ENCODE assay signal across 17 cellular contexts in the genomic region with DNA sequence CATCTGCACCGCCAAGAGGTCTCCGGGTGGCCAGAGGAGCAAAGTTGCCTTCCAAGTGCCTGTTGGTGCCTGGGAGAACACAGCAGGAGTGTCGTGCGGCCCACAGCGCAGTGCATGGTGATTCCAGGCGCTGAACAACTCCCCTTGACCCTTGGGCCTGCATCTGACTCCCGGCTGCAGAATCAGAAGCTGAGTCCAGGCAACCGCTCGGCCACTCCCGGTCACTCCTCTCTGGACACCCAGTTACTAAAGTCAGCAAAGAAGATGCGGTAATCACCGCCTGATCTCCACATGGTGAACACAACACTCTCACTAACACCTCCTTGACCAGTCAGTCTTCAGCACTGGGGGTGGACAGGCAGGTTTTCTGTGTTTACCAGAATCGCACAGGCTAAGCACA. TPM values are rescaled to one million over a fixed set of nuclear protein-coding genes. Genes with fewer than 3 reads are reported as not detected.
A peak's percentile ranks its signal among the peaks of the same experiment; 100 is the strongest.
DNase-seq lines count a peak whose midpoint lies in the region; ATAC-seq and TF ChIP-seq lines count a peak whose summit lies in the region.
"Had no signal": no experiment of that assay in that cellular context is flagged by ENCODE, and none has a peak within 500 bp of the region (broad histone marks: within the 10 kb centered on the region; RNA-seq: fewer than 3 reads in every experiment).

No MANE protein-coding gene starts in this region.

- no peaks in the 10 kb centered on the region for H3K9me3 Mint-ChIP-seq in stimulated activated effector memory CD8-positive, alpha-beta T cell treated with anti-CD3 and anti-CD28 coated beads, Interleukin-12 subunit alpha, Interleukin-12 subunit beta, amount 100 ng/mL, for 72 hours
- H3K9me3 Mint-ChIP-seq: CD4-positive, alpha-beta memory T cell had no signal

- peak overlapping the region; percentile 85 for H2BK5ac ChIP-seq in mesendoderm (ENCODE audit: low read length)

- no CpG with 5 or more reads among the region's 13 CpGs for WGBS in mesendoderm (ENCODE audit: extremely low coverage, insufficient coverage, low lambda C conversion rate)

- H3K56ac ChIP-seq in mesendoderm (ENCODE audit: low read length), result peak overlapping the region; percentile 69

- no peak overlapping the region for H3K4ac ChIP-seq in mesendoderm (ENCODE audit: low read depth, low read length)

- DNase-seq in mesendoderm (no peak), Kasumi-1 (lab: John Stamatoyannopoulos, UW) (no peak), GF-D8 (lab: John Stamatoyannopoulos, UW) (no peak), WERI-Rb-1 (no peak)
- no peak for DNase-seq in stimulated activated effector memory CD8-positive, alpha-beta T cell treated with anti-CD3 and anti-CD28 coated beads, Interleukin-12 subunit alpha, Interleukin-12 subunit beta, amount 100 ng/mL, for 72 hours (ENCODE audit: low spot score in 2 of 2)
- DNase-seq: ACHN; CD4-positive, alpha-beta memory T cell; DMS153; DMS79; H9; IMR-90 had no signal

- H3K36me3 ChIP-seq in mesendoderm (ENCODE audit: control insufficient read depth, insufficient read depth, low read length) (peaks cover 3% of the 10 kb centered on the region), WERI-Rb-1 (peaks cover 12% of the 10 kb centered on the region)

- no peak overlapping the region for H3K4me3 ChIP-seq in mesendoderm (ENCODE audit: low read length)
- no peak overlapping the region for H3K4me3 ChIP-seq in WERI-Rb-1 (ENCODE audit: low read depth, low read length)
- H3K4me3 ChIP-seq: GM12878, K562 had no signal

- H3K18ac ChIP-seq in mesendoderm (ENCODE audit: low read length), result no peak overlapping the region

- H3K27ac ChIP-seq in C4-2B (peak overlapping the region; percentile 44), VCaP (peak overlapping the region; percentile 40), mesendoderm (ENCODE audit: low read depth, low read length) (no peak overlapping the region), WERI-Rb-1 (no peak overlapping the region)

- H3K4me2 ChIP-seq in mesendoderm (ENCODE audit: low read length), result no peak overlapping the region

- peaks cover under 1% of the 10 kb centered on the region for H3K79me2 ChIP-seq in mesendoderm (ENCODE audit: control insufficient read depth, insufficient read depth, low read length)

- H3K27me3 ChIP-seq in mesendoderm (ENCODE audit: insufficient read depth, low read length, poor library complexity) (no peaks in the 10 kb centered on the region), WERI-Rb-1 (ENCODE audit: insufficient read depth, low read depth, severe bottlenecking) (no peaks in the 10 kb centered on the region)

- H3K27ac Mint-ChIP-seq in stimulated activated effector memory CD8-positive, alpha-beta T cell treated with anti-CD3 and anti-CD28 coated beads, Interleukin-12 subunit alpha, Interleukin-12 subunit beta, amount 100 ng/mL, for 72 hours, result peak overlapping the region; percentile 52
- H3K27ac Mint-ChIP-seq: CD4-positive, alpha-beta memory T cell; H9 had no signal

- H3K4me3 Mint-ChIP-seq in stimulated activated effector memory CD8-positive, alpha-beta T cell treated with anti-CD3 and anti-CD28 coated beads, Interleukin-12 subunit alpha, Interleukin-12 subunit beta, amount 100 ng/mL, for 72 hours, result no peak overlapping the region
- H3K4me3 Mint-ChIP-seq: CD14-positive monocyte, H9 had no signal

- H2BK15ac ChIP-seq in mesendoderm (replicated peaks; ENCODE audit: low read depth), result no peak overlapping the region

- no peak overlapping the region for H4K5ac ChIP-seq in mesendoderm (ENCODE audit: low read length)

- peak overlapping the region; percentile 8 for H3K9ac ChIP-seq in mesendoderm (ENCODE audit: low read length)

- no peak for TF ChIP-seq CTCF in C4-2B (conservative IDR thresholded peaks at IDR 0.05)
- no peak for TF ChIP-seq CTCF in VCaP (conservative IDR thresholded peaks at IDR 0.05)
- TF ChIP-seq CTCF in WERI-Rb-1 (IDR thresholded peaks at IDR 0.05; ENCODE audit: low read depth, low read length), result no peak

- no peak overlapping the region for H4K8ac ChIP-seq in mesendoderm (ENCODE audit: low read depth, low read length)

- no peak overlapping the region for H2AK5ac ChIP-seq in mesendoderm (ENCODE audit: low read length)

- ATAC-seq in stimulated activated effector memory CD8-positive, alpha-beta T cell treated with anti-CD3 and anti-CD28 coated beads, Interleukin-12 subunit alpha, Interleukin-12 subunit beta, amount 100 ng/mL, for 72 hours, result no peak
- ATAC-seq: GM12878, K562 had no signal

- peaks cover 7% of the 10 kb centered on the region for H3K4me1 Mint-ChIP-seq in stimulated activated effector memory CD8-positive, alpha-beta T cell treated with anti-CD3 and anti-CD28 coated beads, Interleukin-12 subunit alpha, Interleukin-12 subunit beta, amount 100 ng/mL, for 72 hours
- H3K4me1 Mint-ChIP-seq: CD4-positive, alpha-beta memory T cell; H9 had no signal

- no peak overlapping the region for H2BK120ac ChIP-seq in mesendoderm (ENCODE audit: low read depth, low read length)

- peaks cover 5% of the 10 kb centered on the region for H3K4me1 ChIP-seq in mesendoderm (ENCODE audit: control insufficient read depth, low read depth, low read length)

- H3K23ac ChIP-seq in mesendoderm (ENCODE audit: low read length), result no peak overlapping the region

- H3K36me3 Mint-ChIP-seq in stimulated activated effector memory CD8-positive, alpha-beta T cell treated with anti-CD3 and anti-CD28 coated beads, Interleukin-12 subunit alpha, Interleukin-12 subunit beta, amount 100 ng/mL, for 72 hours, result peaks cover 23% of the 10 kb centered on the region

- H3K79me1 ChIP-seq in mesendoderm (ENCODE audit: low read length), result peaks cover 3% of the 10 kb centered on the region

- no peaks in the 10 kb centered on the region for H3K9me3 ChIP-seq in WERI-Rb-1 (ENCODE audit: severe bottlenecking)

RNA-seq across cellular contexts. Expression of a gene that starts 35.5 kb away (rescaled TPM):
- polyA plus RNA-seq in mesendoderm (2013, experiment 1 of 2), result 565 TPM
- 558 TPM for polyA plus RNA-seq in mesendoderm (2013, experiment 2 of 2)

RNA-seq across cellular contexts. Expression of a gene that starts 52.5 kb away (rescaled TPM):
- 0.04 TPM for polyA plus RNA-seq in mesendoderm (2013, experiment 1 of 2)
- 0.07 TPM for polyA plus RNA-seq in mesendoderm (2013, experiment 2 of 2)
- polyA plus RNA-seq: BJ; CD4-positive, alpha-beta memory T cell; IMR-90; K562 had no signal

Comparison
In these comparisons a context has a peak if more than half of its experiments do, and no peak if none do; other contexts are left out.
1. H3K27ac ChIP-seq: peak in C4-2B (single experiment) and VCaP (single experiment); none in mesendoderm (single experiment) and WERI-Rb-1 (single experiment).